Comparison of ENCODE assay signal across 8 cellular contexts in the genomic region with DNA sequence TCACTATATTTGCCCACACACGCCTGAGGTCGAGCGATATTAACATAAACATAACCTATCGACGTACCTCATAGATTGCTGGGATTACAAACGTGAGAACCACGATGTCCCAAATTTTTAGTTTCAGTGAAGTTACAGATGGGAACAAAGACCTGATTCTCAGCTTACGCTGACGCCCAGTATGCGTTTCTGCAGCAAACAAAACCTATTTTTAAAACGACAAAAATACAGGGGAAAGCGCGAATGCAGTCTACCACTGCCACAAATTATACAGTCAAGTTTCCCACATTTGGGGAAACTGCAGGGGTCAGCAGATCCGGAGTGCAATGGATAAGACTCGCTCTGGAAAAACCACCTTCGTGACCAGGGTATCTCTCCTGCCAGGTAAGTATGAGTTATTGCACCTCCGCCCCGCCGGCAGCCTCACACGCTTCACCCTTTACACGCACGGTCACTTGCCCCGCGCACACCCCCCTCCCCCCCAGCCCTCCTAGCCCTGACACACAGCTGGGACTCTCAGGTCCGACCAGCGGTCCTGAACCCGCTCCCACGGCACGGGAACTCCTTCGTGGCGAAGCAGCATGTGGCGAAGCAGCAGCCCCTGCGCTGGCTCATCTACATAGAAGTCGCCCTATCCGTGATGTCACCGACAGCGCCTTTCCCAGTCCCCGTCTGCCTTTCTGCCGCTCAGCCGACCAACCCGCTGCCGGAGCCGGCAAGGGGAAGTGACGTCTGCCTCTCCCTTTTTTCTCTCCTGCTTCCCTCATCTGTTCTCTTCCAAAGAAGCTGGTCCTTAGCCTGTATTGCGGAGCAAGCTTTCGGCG. TPM values are rescaled to one million over a fixed set of nuclear protein-coding genes. Genes with fewer than 3 reads are reported as not detected.
DNase-seq lines count a peak whose midpoint lies in the region; ATAC-seq, FAIRE-seq and TF ChIP-seq lines count a peak whose summit lies in the region.
"Not testable (repeated sequence)": the region's sequence is repeated elsewhere in the genome, so short reads cannot be mapped to it uniquely, and the experiment has no call there.

No MANE protein-coding gene starts in this region.

- POLR2A ChIA-PET in PC-9 (lab: Charles Lee; ENCODE audit: unreplicated experiment) = interaction anchor here (0.6 to 0.7 kb wide), 4 partner anchors 14 to 286 kb away, joined by 3 to 6 read pairs (median 4); no protein-coding TSS in a partner anchor

- TF ChIP-seq CTCF in D721Med (IDR thresholded peaks at IDR 0.05; ENCODE audit: insufficient read depth, missing control alignments) = peak; percentile 2
- not testable (repeated sequence) for TF ChIP-seq CTCF in PC-9 (conservative IDR thresholded peaks at IDR 0.05)

- H3K27ac ChIP-seq in PC-9 = peak overlapping the region; percentile 91

- peak overlapping the region; percentile 63; the same call in 1 of the 2 replicates for H2AFZ ChIP-seq in PC-9

- not testable (repeated sequence) for H3K79me2 ChIP-seq in PC-9 (ENCODE audit: low read depth)

- not testable (repeated sequence) for H3K4me1 ChIP-seq in PC-9 (replicated peaks; ENCODE audit: insufficient read depth)

- H3K27me3 Mint-ChIP-seq in activated T-cell treated with anti-CD3 and anti-CD28 coated beads, Interleukin-2, amount 50 U/mL, for 4 hours (ENCODE audit: low read depth) = not testable (repeated sequence)

- H3K9me2 ChIP-seq in PC-9 (ENCODE audit: insufficient read depth) = not testable (repeated sequence)

- not testable (repeated sequence) for DNase-seq in D721Med (ENCODE audit: insufficient read length, low spot score)
- peak; percentile 92 for DNase-seq in KBM-7
- DNase-seq in PC-9 = peak; percentile 86 to 97
- DNase-seq in activated T-cell treated with anti-CD3 and anti-CD28 coated beads, Interleukin-2, amount 50 U/mL, for 4 hours = peak; percentile 61
- DNase-seq in erythroblast (lab: John Stamatoyannopoulos, UW) = peak; percentile 89 to 94
- DNase-seq in mucosa of gallbladder (ENCODE audit: low spot score) = peak; percentile 84
- DNase-seq in stimulated activated CD8-positive, alpha-beta memory T cell treated with anti-CD3 and anti-CD28 coated beads, Interleukin-2, amount 100 ng/mL, for 48 hours (ENCODE audit: low read depth in 2 of 2) = peak; percentile 53 to 67

- H3F3A ChIP-seq in PC-9 (ENCODE audit: insufficient read depth, low read depth) = peaks cover 14% of the 10 kb centered on the region

- CTCF ChIA-PET in PC-9 (lab: Charles Lee) = not testable (repeated sequence)

- peak overlapping the region; percentile 90 for H3K4me2 ChIP-seq in PC-9

- H4K20me1 ChIP-seq in PC-9 (ENCODE audit: insufficient read depth) = not testable (repeated sequence)

- TSS peak; percentile 98 for BruUV-seq in PC-9 (replicated peaks; lab: Mats Ljungman, UMichigan)

- not testable (repeated sequence) for FAIRE-seq in D721Med (lab: Jason Lieb, UNC)

- not testable (repeated sequence) for H3K27me3 ChIP-seq in PC-9 (ENCODE audit: insufficient read depth, low read depth)

- intact Hi-C loops in PC-9 (cut with micrococcal nuclease; ENCODE audit: unreplicated experiment) = not testable (repeated sequence)

- peaks cover 17% of the 10 kb centered on the region for H3K4me1 Mint-ChIP-seq in activated T-cell treated with anti-CD3 and anti-CD28 coated beads, Interleukin-2, amount 50 U/mL, for 4 hours (ENCODE audit: low read depth)

- ATAC-seq in GM21528 (IDR thresholded peaks at IDR 0.05; ENCODE audit: low FRiP score, unreplicated experiment) = peak; percentile 75
- ATAC-seq in activated T-cell treated with anti-CD3 and anti-CD28 coated beads, Interleukin-2, amount 50 U/mL, for 4 hours = peak; percentile 87 to 92

- in situ Hi-C loops in KBM-7 (cut with MboI; ENCODE audit: low pct_unique_long_range_greater_than_20kb, low sequenced_read_pairs) = not testable (repeated sequence)

- not testable (repeated sequence) for H3K36me3 ChIP-seq in PC-9 (ENCODE audit: low read depth)

- peak overlapping the region; percentile 58 for H3K4me3 ChIP-seq in PC-9

- H3K9me3 Mint-ChIP-seq in activated T-cell treated with anti-CD3 and anti-CD28 coated beads, Interleukin-2, amount 50 U/mL, for 4 hours = not testable (repeated sequence)

- peak; percentile 100 for TF ChIP-seq POLR2A in erythroblast (IDR thresholded peaks at IDR 0.05; ENCODE audit: low read length)

- H3K36me3 Mint-ChIP-seq in activated T-cell treated with anti-CD3 and anti-CD28 coated beads, Interleukin-2, amount 50 U/mL, for 4 hours (ENCODE audit: insufficient read depth) = not testable (repeated sequence)

- peak overlapping the region; percentile 81 for H3K4me3 Mint-ChIP-seq in activated T-cell treated with anti-CD3 and anti-CD28 coated beads, Interleukin-2, amount 50 U/mL, for 4 hours

- H3K9me3 ChIP-seq in PC-9 (ENCODE audit: insufficient read depth, low read depth) = not testable (repeated sequence)

RNA-seq across cellular contexts. Expression of gene HJV, which starts 30.5 kb away (rescaled TPM):
- total RNA-seq in PC-9 (2021) = not detected in 2 replicates
- not detected for total RNA-seq in activated T-cell treated with anti-CD3 and anti-CD28 coated beads, Interleukin-2, amount 50 U/mL, for 4 hours
- total RNA-seq in mucosa of gallbladder = 0.40 TPM

RNA-seq across cellular contexts. Expression of gene TXNIP, which starts 55.7 kb away (rescaled TPM):
- 95.7 and 131 TPM in 2 replicates for total RNA-seq in PC-9 (2021)
- 10 to 100 TPM; 68.9 to 91.0 (median 83.7) TPM for total RNA-seq in activated T-cell treated with anti-CD3 and anti-CD28 coated beads, Interleukin-2, amount 50 U/mL, for 4 hours
- total RNA-seq in mucosa of gallbladder = 446 TPM
